Comparison of ENCODE assay signal across 8 cellular contexts in genomic region chr16:74984194-74984669, GRCh38. TPM values are rescaled to one million over a fixed set of nuclear protein-coding genes. Genes with fewer than 3 reads are reported as not detected.
DNase-seq lines count a peak whose midpoint lies in the region; ATAC-seq, FAIRE-seq and TF ChIP-seq lines count a peak whose summit lies in the region.

No MANE protein-coding gene starts in this region.

- H3K36me3 Mint-ChIP-seq in activated CD8-positive, alpha-beta T cell treated with anti-CD3 and anti-CD28 coated beads, Interleukin-2, amount 10 ng/mL, durations not matched to agents 7 days and 5 days (ENCODE audit: low read depth) = no peaks in the 10 kb centered on the region

- H3K4me1 ChIP-seq in psoas muscle = peaks cover 17% of the 10 kb centered on the region

- TF ChIP-seq CTCF in fibroblast of villous mesenchyme (IDR thresholded peaks at IDR 0.05; ENCODE audit: insufficient read depth, low read depth, low read length) (no peak), psoas muscle (IDR thresholded peaks at IDR 0.05) (no peak), GM10248 (IDR thresholded peaks at IDR 0.05; ENCODE audit: control extremely low read depth, extremely low read depth, low read depth, missing control alignments) (no peak)

- WGBS in psoas muscle, 3 donors = 13 to 16% (median 15%) methylated on average over 25 to 26 of the region's 26 CpGs

- no peaks in the 10 kb centered on the region for H3K36me3 ChIP-seq in psoas muscle (ENCODE audit: insufficient read depth in 1 of 2, low read depth in 1 of 2)

- CTCF ChIA-PET in activated CD8-positive, alpha-beta T cell treated with anti-CD3 and anti-CD28 coated beads, Interleukin-2, amount 10 ng/mL, durations not matched to agents 7 days and 5 days (lab: Charles Lee) = interaction anchor here (1.0 to 2.6 kb wide), 5 partner anchors 14 to 663 kb away, joined by 3 to 21 read pairs (median 5); partner anchors contain the start of genes KARS1, TERF2IP and ZNRF1
- CTCF ChIA-PET in GM10248 (lab: Yijun Ruan, JAX) = interaction anchor here (1.0 to 8.7 kb wide), 3 partner anchors 9 to 127 kb away, joined by 4 to 70 read pairs (median 11); partner anchors contain the start of gene ZNRF1

- H3K9me3 Mint-ChIP-seq in activated CD8-positive, alpha-beta T cell treated with anti-CD3 and anti-CD28 coated beads, Interleukin-2, amount 10 ng/mL, durations not matched to agents 7 days and 5 days (ENCODE audit: insufficient read depth) = no peaks in the 10 kb centered on the region

- ATAC-seq in HG03175 (IDR thresholded peaks at IDR 0.05; ENCODE audit: unreplicated experiment) (peak; percentile 6), psoas muscle (peak in 3 of 4 donors; percentile 1 to 26 (median 4))
- peak; percentile 5 for ATAC-seq in activated CD8-positive, alpha-beta T cell treated with anti-CD3 and anti-CD28 coated beads, Interleukin-2, amount 10 ng/mL, durations not matched to agents 7 days and 5 days

- no peak for FAIRE-seq in GM19239 (lab: Jason Lieb, UNC)

- H3K9me3 ChIP-seq in psoas muscle = no peaks in the 10 kb centered on the region

- DNase-seq in AG20443 (ENCODE audit: low spot score) (peak; percentile 34), fibroblast of villous mesenchyme (ENCODE audit: low read depth) (no peak), psoas muscle (no peak), NCI-H1436 treated with DMSO at 0.1 percent for 48 hours (lab: John Stamatoyannopoulos, UW) (no peak), GM19239 (ENCODE audit: insufficient read length, low spot score) (no peak), GM10248 (ENCODE audit: extremely low spot score) (no peak)
- peak; percentile 34 for DNase-seq in activated CD8-positive, alpha-beta T cell treated with anti-CD3 and anti-CD28 coated beads, Interleukin-2, amount 10 ng/mL, durations not matched to agents 7 days and 5 days

- H3K4me1 Mint-ChIP-seq in activated CD8-positive, alpha-beta T cell treated with anti-CD3 and anti-CD28 coated beads, Interleukin-2, amount 10 ng/mL, durations not matched to agents 7 days and 5 days (ENCODE audit: low read depth) = peaks cover 21% of the 10 kb centered on the region

- peak overlapping the region; percentile 93 for H3K27ac ChIP-seq in psoas muscle

- H3K4me3 Mint-ChIP-seq in activated CD8-positive, alpha-beta T cell treated with anti-CD3 and anti-CD28 coated beads, Interleukin-2, amount 10 ng/mL, durations not matched to agents 7 days and 5 days = peak overlapping the region; percentile 90

- peak overlapping the region; percentile 93 for H3K27ac Mint-ChIP-seq in activated CD8-positive, alpha-beta T cell treated with anti-CD3 and anti-CD28 coated beads, Interleukin-2, amount 10 ng/mL, durations not matched to agents 7 days and 5 days

- H3K4me3 ChIP-seq in fibroblast of villous mesenchyme (ENCODE audit: low read depth, low read length) = peak overlapping the region; percentile 93
- H3K4me3 ChIP-seq in psoas muscle = peak overlapping the region; percentile 100

- intact Hi-C loops in psoas muscle (cut with DNase I) = no loop called here

- no peaks in the 10 kb centered on the region for H3K27me3 ChIP-seq in psoas muscle (ENCODE audit: insufficient read depth in 3 of 3, low read length in 2 of 3)

- POLR2A ChIA-PET in activated CD8-positive, alpha-beta T cell treated with anti-CD3 and anti-CD28 coated beads, Interleukin-2, amount 10 ng/mL, durations not matched to agents 7 days and 5 days (lab: Charles Lee) = interaction anchor here (0.8 to 1.5 kb wide), 3 partner anchors 14 to 533 kb away, joined by 3 to 5 read pairs (median 4); no protein-coding TSS in a partner anchor
- POLR2A ChIA-PET in GM10248 (lab: Yijun Ruan, JAX) = interaction anchor here (0.8 to 1.0 kb wide), 2 partner anchors 28 to 639 kb away, joined by 3 to 4 read pairs; partner anchors contain the start of gene ADAT1

- no peaks in the 10 kb centered on the region for H3K27me3 Mint-ChIP-seq in activated CD8-positive, alpha-beta T cell treated with anti-CD3 and anti-CD28 coated beads, Interleukin-2, amount 10 ng/mL, durations not matched to agents 7 days and 5 days (ENCODE audit: low read depth)

RNA-seq across cellular contexts. Expression of gene WDR59, which starts 0.7 kb away (rescaled TPM):
- 10 to 100 TPM; 58.3 to 63.5 TPM for total RNA-seq in activated CD8-positive, alpha-beta T cell treated with anti-CD3 and anti-CD28 coated beads, Interleukin-2, amount 10 ng/mL, durations not matched to agents 7 days and 5 days
- total RNA-seq in fibroblast of villous mesenchyme = 13.9 and 19.9 TPM in 2 replicates
- total RNA-seq in psoas muscle = 10 to 100 TPM; 30.6 to 48.2 (median 31.7) TPM
- polyA plus RNA-seq in psoas muscle = 10 to 100 TPM; 12.0 to 24.0 (median 14.7) TPM

RNA-seq across cellular contexts. Expression of gene ZNRF1, which starts 14.6 kb away (rescaled TPM):
- total RNA-seq in activated CD8-positive, alpha-beta T cell treated with anti-CD3 and anti-CD28 coated beads, Interleukin-2, amount 10 ng/mL, durations not matched to agents 7 days and 5 days = 10 to 100 TPM in 1 of 2 experiments, 1 to 10 TPM in 1; 8.5 to 11.1 TPM
- total RNA-seq in fibroblast of villous mesenchyme = 19.6 and 20.7 TPM in 2 replicates
- total RNA-seq in psoas muscle = 10 to 100 TPM; 21.1 to 57.0 (median 36.1) TPM
- 10 to 100 TPM in 2 of 3 donors, 1 to 10 TPM in 1; 6.7 to 27.4 (median 15.5) TPM for polyA plus RNA-seq in psoas muscle

Comparison
In these comparisons a context has a peak if more than half of its experiments do, and no peak if none do; other contexts are left out.
1. DNase-seq: peak in AG20443 (single experiment) and activated CD8-positive, alpha-beta T cell treated with anti-CD3 and anti-CD28 coated beads, Interleukin-2, amount 10 ng/mL, durations not matched to agents 7 days and 5 days (single experiment); none in fibroblast of villous mesenchyme (single experiment), psoas muscle (0 of 2), NCI-H1436 treated with DMSO at 0.1 percent for 48 hours (single experiment), GM19239 (single experiment) and GM10248 (single experiment).
2. Peak in every context shown above with its lines, with median percentiles within 50 percentile points of each other: ATAC-seq.